ENCODE assay signal across 7 cellular contexts in the genomic region with DNA sequence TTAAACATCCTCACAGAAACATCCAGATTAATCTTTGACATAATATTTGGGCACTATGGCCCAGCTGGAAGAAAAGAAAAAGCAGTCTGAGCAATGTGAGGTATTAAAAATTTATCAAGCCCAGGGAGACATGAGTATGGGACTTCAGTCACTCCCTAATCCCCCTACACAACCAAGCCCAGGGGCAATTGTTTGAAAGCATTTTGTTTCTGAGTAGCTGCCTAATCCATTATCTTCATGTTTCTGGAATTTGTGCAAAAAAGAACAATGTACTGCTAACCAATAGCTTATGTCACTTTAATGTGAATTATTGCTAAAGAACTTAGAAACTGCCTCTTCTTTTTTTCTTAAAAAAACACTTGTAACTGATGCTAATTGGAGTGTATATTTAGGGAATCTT.
"Had no signal": no experiment of that assay in that cellular context is flagged by ENCODE, and none has a peak within 500 bp of the region (broad histone marks: within the 10 kb centered on the region; RNA-seq: fewer than 3 reads in every experiment).

No MANE protein-coding gene starts in this region.

- H3K9ac ChIP-seq: GM23248 had no signal

- H2AFZ ChIP-seq: GM23248 had no signal

- ATAC-seq: HCT116, HepG2 had no signal

- DNase-seq: GM23248, H9, HFFc6, KBM-7 had no signal

- H3K27ac ChIP-seq: GM23248, HL-60 had no signal

- H3K4me3 ChIP-seq: GM23248 had no signal
